Comparison of ENCODE assay signal across 12 cellular contexts in the genomic region with DNA sequence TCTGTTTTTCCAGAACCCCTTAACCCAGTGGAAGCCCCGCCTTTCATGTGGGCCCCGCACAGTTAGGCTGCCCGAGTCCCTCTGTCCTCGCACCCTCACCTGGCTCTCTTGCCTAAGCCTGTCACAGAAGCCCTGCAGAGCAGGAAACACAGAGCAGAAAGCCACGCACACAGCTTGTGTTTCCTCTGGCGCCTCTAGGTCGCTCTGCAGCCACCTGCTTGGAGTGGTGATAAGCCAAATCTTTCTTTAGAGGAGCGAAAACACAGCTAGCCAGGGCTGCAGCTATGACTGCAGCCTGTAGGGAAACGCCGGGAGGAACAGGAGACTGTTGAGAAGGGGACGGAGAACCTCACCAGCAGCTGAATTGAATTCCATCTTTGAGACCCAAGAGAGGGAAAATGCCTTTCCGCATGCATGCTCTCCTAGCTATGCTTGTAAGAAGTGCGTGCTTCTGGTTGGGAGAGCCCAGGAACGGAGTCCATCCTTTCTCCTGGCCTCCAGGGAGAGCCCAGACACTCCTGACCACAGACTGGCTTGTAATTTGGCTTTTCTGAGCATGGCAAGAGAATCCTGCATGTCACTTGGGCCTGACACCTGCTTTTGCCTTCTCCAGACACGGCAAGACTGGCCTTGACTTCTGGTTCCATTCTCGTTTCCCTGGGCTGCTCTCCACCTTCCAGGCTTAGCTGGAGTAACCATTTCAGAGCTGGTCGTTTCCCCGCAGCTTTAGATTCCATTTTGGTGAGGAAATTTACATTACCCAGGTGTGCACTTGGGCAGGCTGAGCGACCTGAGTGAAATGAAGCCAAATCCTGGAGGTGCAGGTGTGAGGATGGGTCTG.
DNase-seq lines count a peak whose midpoint lies in the region; ATAC-seq and TF ChIP-seq lines count a peak whose summit lies in the region.
"Had no signal": no experiment of that assay in that cellular context is flagged by ENCODE, and none has a peak within 500 bp of the region (broad histone marks: within the 10 kb centered on the region; RNA-seq: fewer than 3 reads in every experiment).

No MANE protein-coding gene starts in this region.

- H3K27ac ChIP-seq in gastrocnemius medialis: peak overlapping the region; percentile 7 to 57 (median 48)
- H3K27ac ChIP-seq: epithelial cell of prostate, GM23248 had no signal

- in situ Hi-C loops in gastrocnemius medialis (cut with MboI; ENCODE audit: low sequenced_read_pairs in 4 of 4): no loop called here

- ATAC-seq in left cardiac atrium: peak; percentile 45 to 73
- ATAC-seq in gastrocnemius medialis: peak; percentile 93 to 95
- ATAC-seq in GM18861 (IDR thresholded peaks at IDR 0.05; ENCODE audit: unreplicated experiment): no peak

- no peaks in the 10 kb centered on the region for H3K9me3 ChIP-seq in gastrocnemius medialis

- DNase-seq in GDM1 (lab: John Stamatoyannopoulos, UW) (peak; percentile 4), NCI-H2107 treated with DMSO at 0.1 percent for 48 hours (lab: John Stamatoyannopoulos, UW; ENCODE audit: unreplicated experiment) (peak; percentile 57), left cardiac atrium (no peak), gastrocnemius medialis (peak; percentile 37 to 76), NOMO-1 (lab: John Stamatoyannopoulos, UW; ENCODE audit: unreplicated experiment in 2 of 2) (no peak), activated gamma-delta T cell (lab: John Stamatoyannopoulos, UW) (no peak), NOMO-1 treated with DMSO at 0.1 percent for 48 hours (lab: John Stamatoyannopoulos, UW; ENCODE audit: unreplicated experiment) (no peak)
- DNase-seq: aorta, GM23248, NCI-H146 had no signal

- no peaks in the 10 kb centered on the region for H3K36me3 ChIP-seq in gastrocnemius medialis

- peak in 4 of 5 experiments; percentile 10 to 41 (median 31) for TF ChIP-seq CTCF in gastrocnemius medialis (IDR thresholded peaks at IDR 0.05 in 4 of 5, conservative IDR thresholded peaks at IDR 0.05 in 1 of 5)

- peaks cover 21 to 24% of the 10 kb centered on the region in 2 donors for H3K4me1 ChIP-seq in gastrocnemius medialis

- intact Hi-C loops in left cardiac atrium (cut with DNase I): no loop called here
- intact Hi-C loops in gastrocnemius medialis (cut with DNase I; ENCODE audit: low total_unique reads): no loop called here

- H3K27me3 ChIP-seq in gastrocnemius medialis: no peaks in the 10 kb centered on the region

- no peak overlapping the region for H3K4me3 ChIP-seq in gastrocnemius medialis
- H3K4me3 ChIP-seq: GM23248 had no signal

- no peak for TF ChIP-seq POLR2A in gastrocnemius medialis (IDR thresholded peaks at IDR 0.05)

Comparison
In these comparisons a context has a peak if more than half of its experiments do, and no peak if none do; other contexts are left out.
1. DNase-seq: peak in GDM1 (single experiment), NCI-H2107 treated with DMSO at 0.1 percent for 48 hours (single experiment) and gastrocnemius medialis (2 of 2); none in left cardiac atrium (single experiment), NOMO-1 (0 of 2), activated gamma-delta T cell (single experiment) and NOMO-1 treated with DMSO at 0.1 percent for 48 hours (single experiment).